Comparison of ENCODE assay signal across 2 cellular contexts in genomic region chrX:2707334-2707760, GRCh38.
TF ChIP-seq lines count a peak whose summit lies in the region.

No MANE protein-coding gene starts in this region.

TF ChIP-seq in PFSK-1, 5 proteins besides CTCF, POLR2A, EP300 and RAD21:
- TF ChIP-seq REST (IDR thresholded peaks at IDR 0.05; ENCODE audit: insufficient read depth in 1 of 2, low read depth in 2 of 2, low read length in 2 of 2) (no peak), SIN3A (IDR thresholded peaks at IDR 0.05; ENCODE audit: borderline replicate concordance, insufficient read depth, low read length) (peak; percentile 85; the same call in 1 of the 2 replicates)

TF ChIP-seq in GM12878, 131 proteins besides CTCF, POLR2A, EP300 and RAD21 (continued from another document and continues in another):
- peak; percentile 80 for TF ChIP-seq ZBTB40 (IDR thresholded peaks at IDR 0.05; ENCODE audit: borderline replicate concordance)
- TF ChIP-seq KLF5 (IDR thresholded peaks at IDR 0.05; ENCODE audit: partially characterized antibody), result peak; percentile 81
- peak; percentile 77; the same call in 1 of the 2 replicates for TF ChIP-seq RELB (IDR thresholded peaks at IDR 0.05; ENCODE audit: low read depth)
- TF ChIP-seq IKZF2 (IDR thresholded peaks at IDR 0.05), result peak in 1 of 2 experiments; percentile 56; a peak in 2 of 4 replicates
- TF ChIP-seq TAF1 (IDR thresholded peaks at IDR 0.05; ENCODE audit: borderline replicate concordance, low read depth, low read length), result no peak; the same call in 1 of the 2 replicates
- TF ChIP-seq NBN (IDR thresholded peaks at IDR 0.05), result peak; percentile 72
- TF ChIP-seq ZNF217 (IDR thresholded peaks at IDR 0.05), result no peak
- peak; percentile 49; the same call in 1 of the 2 replicates for TF ChIP-seq SPI1 (IDR thresholded peaks at IDR 0.05; ENCODE audit: borderline replicate concordance, insufficient read depth, low read depth, low read length)
- TF ChIP-seq ZNF384 (IDR thresholded peaks at IDR 0.05; ENCODE audit: borderline replicate concordance, low read depth, low read length), result peak; percentile 58; the same call in 1 of the 2 replicates
- 0 out of 2 replicates have a peak, but pooled peaks have one; percentile 18 for TF ChIP-seq BCL11A (IDR thresholded peaks at IDR 0.05; ENCODE audit: low read depth, low read length)
- TF ChIP-seq CREB1 (IDR thresholded peaks at IDR 0.05; ENCODE audit: low read depth), result 0 out of 2 replicates have a peak, but pooled peaks have one; percentile 26
- no peak for TF ChIP-seq EZH2 (IDR thresholded peaks at IDR 0.05; ENCODE audit: borderline replicate concordance, control insufficient read depth, low read depth, low read length)
- 0 out of 2 replicates have a peak, but pooled peaks have one; percentile 31 for TF ChIP-seq JUNB (IDR thresholded peaks at IDR 0.05)
- 0 out of 2 replicates have a peak, but pooled peaks have one; percentile 31 for TF ChIP-seq ZNF24 (IDR thresholded peaks at IDR 0.05)
- TF ChIP-seq PKNOX1 (IDR thresholded peaks at IDR 0.05), result peak; percentile 91
- no peak for TF ChIP-seq SIX5 (IDR thresholded peaks at IDR 0.05; ENCODE audit: low read depth, low read length, severe bottlenecking)
- TF ChIP-seq SREBF1 (IDR thresholded peaks at IDR 0.05; ENCODE audit: low read length), result no peak
- TF ChIP-seq RFX5 (IDR thresholded peaks at IDR 0.05; ENCODE audit: low read depth, low read length), result no peak
- no peak for TF ChIP-seq HCFC1 (IDR thresholded peaks at IDR 0.05; ENCODE audit: low read length)
- TF ChIP-seq USF2 (IDR thresholded peaks at IDR 0.05; ENCODE audit: borderline replicate concordance, low read depth, low read length), result peak; percentile 5; the same call in 1 of the 2 replicates
- TF ChIP-seq HDAC2 (IDR thresholded peaks at IDR 0.05), result no peak
- TF ChIP-seq EED (IDR thresholded peaks at IDR 0.05; ENCODE audit: low read depth), result peak; percentile 52; the same call in 1 of the 2 replicates
- no peak for TF ChIP-seq CHD1 (IDR thresholded peaks at IDR 0.05; ENCODE audit: low read depth, low read length)
- peak; percentile 97 for TF ChIP-seq TCF3 (IDR thresholded peaks at IDR 0.05; ENCODE audit: borderline replicate concordance, insufficient read depth, low read depth, low read length)
- peak; percentile 27; the same call in 1 of the 2 replicates for TF ChIP-seq RUNX3 (IDR thresholded peaks at IDR 0.05; ENCODE audit: low read length)
- TF ChIP-seq MEF2B (IDR thresholded peaks at IDR 0.05; ENCODE audit: partially characterized antibody, poor library complexity, severe bottlenecking), result peak; percentile 67
- TF ChIP-seq NRF1 (conservative IDR thresholded peaks at IDR 0.05; ENCODE audit: low read depth, low read length), result no peak
- peak; percentile 30 for TF ChIP-seq USF1 (IDR thresholded peaks at IDR 0.05; ENCODE audit: borderline replicate concordance, extremely low read length, insufficient read depth, low read depth, low read length)
- peak; percentile 98 for TF ChIP-seq PAX8 (IDR thresholded peaks at IDR 0.05)
- no peak for TF ChIP-seq ZBTB33 (IDR thresholded peaks at IDR 0.05)
- TF ChIP-seq MTA2 (IDR thresholded peaks at IDR 0.05; ENCODE audit: low read depth), result peak; percentile 59; the same call in 1 of the 2 replicates
- peak; percentile 97 for TF ChIP-seq TCF12 (IDR thresholded peaks at IDR 0.05; ENCODE audit: low read depth, low read length)
- TF ChIP-seq MYB (IDR thresholded peaks at IDR 0.05; ENCODE audit: borderline replicate concordance, low read depth, low read length), result no peak
- TF ChIP-seq SMC3 (IDR thresholded peaks at IDR 0.05; ENCODE audit: borderline replicate concordance, low read length), result no peak; the same call in 1 of the 2 replicates
- no peak for TF ChIP-seq JUND (IDR thresholded peaks at IDR 0.05; ENCODE audit: low read depth, low read length)
- TF ChIP-seq EGR1 (IDR thresholded peaks at IDR 0.05; ENCODE audit: borderline replicate concordance in 1 of 2, low read depth in 2 of 2, low read length in 2 of 2), result 0 out of 3 replicates have a peak, but pooled peaks of 1 of the 2 experiments have one; percentile 17
- peak; percentile 90 to 92 for TF ChIP-seq BHLHE40 (IDR thresholded peaks at IDR 0.05; ENCODE audit: borderline replicate concordance in 1 of 2, low read depth in 2 of 2, low read length in 1 of 2)
- peak; percentile 97 for TF ChIP-seq PAX5 (IDR thresholded peaks at IDR 0.05; ENCODE audit: borderline replicate concordance, low read depth, low read length)
- TF ChIP-seq E2F8 (IDR thresholded peaks at IDR 0.05; ENCODE audit: low read depth, partially characterized antibody), result peak; percentile 34
- TF ChIP-seq MAX (IDR thresholded peaks at IDR 0.05; ENCODE audit: low read depth, low read length), result peak; percentile 42; the same call in 1 of the 2 replicates
- no peak for TF ChIP-seq MEF2A (IDR thresholded peaks at IDR 0.05; ENCODE audit: insufficient read depth, low read depth, low read length)
- peak in 1 of 2 experiments; percentile 87; a peak in 2 of 4 replicates for TF ChIP-seq ETV6 (conservative IDR thresholded peaks at IDR 0.05 in 1 of 2, IDR thresholded peaks at IDR 0.05 in 1 of 2; ENCODE audit: borderline replicate concordance in 1 of 2, low read depth in 1 of 2)
- TF ChIP-seq FOXK2 (IDR thresholded peaks at IDR 0.05), result peak; percentile 91
- peak; percentile 88 for TF ChIP-seq PBX3 (IDR thresholded peaks at IDR 0.05; ENCODE audit: insufficient replicate concordance, low read depth, low read length)
- TF ChIP-seq IRF4 (IDR thresholded peaks at IDR 0.05; ENCODE audit: low read depth, low read length), result 0 out of 2 replicates have a peak, but pooled peaks have one; percentile 5
- 0 out of 2 replicates have a peak, but pooled peaks have one; percentile 13 for TF ChIP-seq IKZF1 (conservative IDR thresholded peaks at IDR 0.05)
- no peak for TF ChIP-seq CHD2 (IDR thresholded peaks at IDR 0.05; ENCODE audit: borderline replicate concordance, low read depth, low read length)
- TF ChIP-seq SP1 (IDR thresholded peaks at IDR 0.05; ENCODE audit: low read depth, low read length), result peak; percentile 11
